1 cellular context compared by ENCODE assay signal in the genomic region with DNA sequence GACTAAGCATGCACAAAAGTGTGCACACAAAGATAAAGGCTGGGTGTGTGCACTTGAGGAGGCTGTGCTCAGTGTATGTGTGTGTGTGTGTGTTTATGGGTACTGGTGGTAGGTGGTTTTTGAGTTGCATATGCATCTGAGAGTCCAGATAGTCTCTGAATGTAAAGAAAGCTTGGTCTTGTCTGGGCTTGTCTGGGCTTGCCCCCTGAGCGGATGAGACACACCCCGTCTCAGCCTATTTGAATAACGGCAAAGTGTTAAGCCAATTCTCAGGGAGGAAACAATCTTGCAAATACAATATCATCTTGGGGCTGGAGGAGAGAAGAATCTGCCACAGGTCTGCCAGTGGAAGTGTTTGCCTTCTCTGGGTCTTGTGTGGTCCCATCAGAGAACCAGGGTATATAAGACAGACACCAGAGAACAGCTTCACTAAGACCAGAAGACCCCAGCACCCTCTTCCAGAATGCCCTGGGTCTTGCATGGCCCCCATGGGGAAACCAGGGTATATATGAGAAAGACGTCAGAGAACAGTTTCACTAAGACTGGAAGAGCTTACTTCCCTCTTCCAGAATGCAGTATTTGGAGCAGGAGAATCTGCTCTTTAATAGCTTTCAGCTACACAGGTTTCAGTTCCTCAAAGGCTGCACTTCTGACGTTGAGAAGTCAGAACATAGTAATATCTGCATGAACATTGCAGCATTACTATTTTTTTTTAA.
TF ChIP-seq lines count a peak whose summit lies in the region.

No MANE protein-coding gene starts in this region.

TF ChIP-seq in HepG2, 621 proteins besides CTCF, POLR2A, EP300 and RAD21:
- TF ChIP-seq, protein P1, sequence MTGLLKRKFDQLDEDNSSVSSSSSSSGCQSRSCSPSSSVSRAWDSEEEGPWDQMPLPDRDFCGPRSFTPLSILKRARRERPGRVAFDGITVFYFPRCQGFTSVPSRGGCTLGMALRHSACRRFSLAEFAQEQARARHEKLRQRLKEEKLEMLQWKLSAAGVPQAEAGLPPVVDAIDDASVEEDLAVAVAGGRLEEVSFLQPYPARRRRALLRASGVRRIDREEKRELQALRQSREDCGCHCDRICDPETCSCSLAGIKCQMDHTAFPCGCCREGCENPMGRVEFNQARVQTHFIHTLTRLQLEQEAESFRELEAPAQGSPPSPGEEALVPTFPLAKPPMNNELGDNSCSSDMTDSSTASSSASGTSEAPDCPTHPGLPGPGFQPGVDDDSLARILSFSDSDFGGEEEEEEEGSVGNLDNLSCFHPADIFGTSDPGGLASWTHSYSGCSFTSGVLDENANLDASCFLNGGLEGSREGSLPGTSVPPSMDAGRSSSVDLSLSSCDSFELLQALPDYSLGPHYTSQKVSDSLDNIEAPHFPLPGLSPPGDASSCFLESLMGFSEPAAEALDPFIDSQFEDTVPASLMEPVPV (CRISPR knock-in tag; IDR thresholded peaks at IDR 0.05) = no peak
- TF ChIP-seq TP53 (CRISPR knock-in tag; conservative IDR thresholded peaks at IDR 0.05) (peak; percentile 89; the same call in 1 of the 2 replicates), YY1 (IDR thresholded peaks at IDR 0.05; ENCODE audit: insufficient read depth, insufficient replicate concordance, low read depth, low read length) (no peak)
